In the genomic region with DNA sequence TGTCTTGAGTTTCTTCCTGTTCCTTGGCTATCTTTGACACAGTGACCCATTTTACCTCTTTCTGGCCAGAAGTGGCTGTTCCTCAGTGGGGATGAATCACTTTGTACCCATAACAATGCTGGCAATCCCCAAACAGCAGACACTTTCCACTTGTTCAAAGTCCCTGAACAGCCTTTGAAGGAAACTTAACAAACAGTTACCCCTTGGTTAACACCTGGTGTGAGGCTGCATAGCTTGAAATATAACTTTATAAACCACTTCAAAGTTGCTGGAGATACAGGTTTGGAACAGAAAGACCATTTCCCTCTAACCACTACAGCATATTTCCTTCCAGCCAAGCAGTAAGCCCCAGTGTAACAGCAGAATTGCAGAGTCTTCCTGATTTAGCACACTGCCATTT, we compare ENCODE assay signal across 16 cellular contexts.
DNase-seq lines count a peak whose midpoint lies in the region; ATAC-seq and TF ChIP-seq lines count a peak whose summit lies in the region.
"Had no signal": no experiment of that assay in that cellular context is flagged by ENCODE, and none has a peak within 500 bp of the region (broad histone marks: within the 10 kb centered on the region; RNA-seq: fewer than 3 reads in every experiment).

No MANE protein-coding gene starts in this region.

- peaks cover 30% of the 10 kb centered on the region for H3K27me3 Mint-ChIP-seq in T-helper 2 cell treated with Interferon-gamma antibody and Interleukin-4, amounts not matched to agents 5 μg/mL and 100 μg/mL, for 36 hours (ENCODE audit: low read depth)
- no peaks in the 10 kb centered on the region for H3K27me3 Mint-ChIP-seq in central memory CD8-positive, alpha-beta T cell
- H3K27me3 Mint-ChIP-seq in stimulated activated naive CD8-positive, alpha-beta T cell treated with anti-CD3 and anti-CD28 coated beads, Interleukin-15, Interleukin-2, amounts not matched to agents 100 ng/mL and 50 ng/mL, for 24 hours = peaks cover 17% of the 10 kb centered on the region

- H3K27ac ChIP-seq in Peyer's patch (no peak overlapping the region), upper lobe of right lung (no peak overlapping the region)
- H3K27ac ChIP-seq: ascending aorta, hepatocyte, neutrophil, right atrium auricular region had no signal

- H3K27me3 ChIP-seq in Peyer's patch = no peaks in the 10 kb centered on the region
- no peaks in the 10 kb centered on the region for H3K27me3 ChIP-seq in upper lobe of right lung
- H3K27me3 ChIP-seq: ascending aorta, hepatocyte, neutrophil, right atrium auricular region had no signal

- H3K36me3 Mint-ChIP-seq in T-helper 2 cell treated with Interferon-gamma antibody and Interleukin-4, amounts not matched to agents 5 μg/mL and 100 μg/mL, for 36 hours (ENCODE audit: low read depth) = no peaks in the 10 kb centered on the region
- peaks cover 1% of the 10 kb centered on the region for H3K36me3 Mint-ChIP-seq in central memory CD8-positive, alpha-beta T cell (ENCODE audit: insufficient read depth)
- no peaks in the 10 kb centered on the region for H3K36me3 Mint-ChIP-seq in stimulated activated naive CD8-positive, alpha-beta T cell treated with anti-CD3 and anti-CD28 coated beads, Interleukin-15, Interleukin-2, amounts not matched to agents 100 ng/mL and 50 ng/mL, for 24 hours (ENCODE audit: low read depth)

- intact Hi-C loops in upper lobe of right lung (cut with DNase I) = no loop called here

- no peak overlapping the region for H3K27ac Mint-ChIP-seq in T-helper 2 cell treated with Interferon-gamma antibody and Interleukin-4, amounts not matched to agents 5 μg/mL and 100 μg/mL, for 36 hours
- H3K27ac Mint-ChIP-seq in central memory CD8-positive, alpha-beta T cell (ENCODE audit: low read depth) = no peak overlapping the region
- H3K27ac Mint-ChIP-seq in stimulated activated naive CD8-positive, alpha-beta T cell treated with anti-CD3 and anti-CD28 coated beads, Interleukin-15, Interleukin-2, amounts not matched to agents 100 ng/mL and 50 ng/mL, for 24 hours = peak overlapping the region; percentile 46

- peaks cover 7% of the 10 kb centered on the region for H3K4me1 Mint-ChIP-seq in T-helper 2 cell treated with Interferon-gamma antibody and Interleukin-4, amounts not matched to agents 5 μg/mL and 100 μg/mL, for 36 hours (ENCODE audit: low read depth)
- peaks cover 11% of the 10 kb centered on the region for H3K4me1 Mint-ChIP-seq in central memory CD8-positive, alpha-beta T cell
- H3K4me1 Mint-ChIP-seq in stimulated activated naive CD8-positive, alpha-beta T cell treated with anti-CD3 and anti-CD28 coated beads, Interleukin-15, Interleukin-2, amounts not matched to agents 100 ng/mL and 50 ng/mL, for 24 hours (ENCODE audit: low read depth) = peaks cover 18% of the 10 kb centered on the region

- H3K36me3 ChIP-seq in Peyer's patch (no peaks in the 10 kb centered on the region), upper lobe of right lung (no peaks in the 10 kb centered on the region)
- H3K36me3 ChIP-seq: ascending aorta, neutrophil, right atrium auricular region had no signal

- H3K4me3 ChIP-seq in Peyer's patch = no peak overlapping the region
- H3K4me3 ChIP-seq in upper lobe of right lung = no peak overlapping the region
- H3K4me3 ChIP-seq: ascending aorta, hepatocyte, right atrium auricular region had no signal

- DNase-seq in activated naive CD4-positive, alpha-beta T cell treated with Interleukin-2 at 50 U/mL for 16 hours = peak; percentile 15
- DNase-seq in activated naive CD4-positive, alpha-beta T cell treated with anti-CD3 and anti-CD28 coated beads, Interleukin-2, amount 50 U/mL, for 16 hours = no peak
- DNase-seq in T-helper 2 cell treated with Interferon-gamma antibody and Interleukin-4, amounts not matched to agents 5 μg/mL and 100 μg/mL, for 36 hours (ENCODE audit: low spot score) = peak; percentile 12
- DNase-seq in central memory CD8-positive, alpha-beta T cell (ENCODE audit: low spot score in 2 of 2) = no peak
- no peak for DNase-seq in Peyer's patch
- no peak for DNase-seq in upper lobe of right lung
- DNase-seq: mesendoderm, NCI-H2081 treated with DMSO at 0.1 percent for 48 hours, NCI-H524 treated with DMSO at 0.1 percent for 48 hours, Right ventricle myocardium superior had no signal

- H3K9me3 ChIP-seq in Peyer's patch (no peaks in the 10 kb centered on the region), upper lobe of right lung (no peaks in the 10 kb centered on the region)
- H3K9me3 ChIP-seq: ascending aorta, neutrophil, right atrium auricular region had no signal

- ATAC-seq in central memory CD8-positive, alpha-beta T cell (replicated peaks; ENCODE audit: extremely low read depth, poor library complexity, severe bottlenecking) = peak; percentile 67
- ATAC-seq in upper lobe of right lung = no peak
- ATAC-seq in HG03521 (IDR thresholded peaks at IDR 0.05; ENCODE audit: unreplicated experiment) = no peak

- H3K4me1 ChIP-seq in Peyer's patch (no peaks in the 10 kb centered on the region), upper lobe of right lung (no peaks in the 10 kb centered on the region)

- no peaks in the 10 kb centered on the region for H3K9me3 Mint-ChIP-seq in T-helper 2 cell treated with Interferon-gamma antibody and Interleukin-4, amounts not matched to agents 5 μg/mL and 100 μg/mL, for 36 hours
- no peaks in the 10 kb centered on the region for H3K9me3 Mint-ChIP-seq in central memory CD8-positive, alpha-beta T cell
- no peaks in the 10 kb centered on the region for H3K9me3 Mint-ChIP-seq in stimulated activated naive CD8-positive, alpha-beta T cell treated with anti-CD3 and anti-CD28 coated beads, Interleukin-15, Interleukin-2, amounts not matched to agents 100 ng/mL and 50 ng/mL, for 24 hours

- H3K4me3 Mint-ChIP-seq in T-helper 2 cell treated with Interferon-gamma antibody and Interleukin-4, amounts not matched to agents 5 μg/mL and 100 μg/mL, for 36 hours = no peak overlapping the region
- no peak overlapping the region for H3K4me3 Mint-ChIP-seq in central memory CD8-positive, alpha-beta T cell
- H3K4me3 Mint-ChIP-seq in stimulated activated naive CD8-positive, alpha-beta T cell treated with anti-CD3 and anti-CD28 coated beads, Interleukin-15, Interleukin-2, amounts not matched to agents 100 ng/mL and 50 ng/mL, for 24 hours = peak overlapping the region; percentile 6

- TF ChIP-seq CTCF in Peyer's patch (IDR thresholded peaks at IDR 0.05) = no peak
- no peak for TF ChIP-seq CTCF in upper lobe of right lung (IDR thresholded peaks at IDR 0.05)

- no peak for TF ChIP-seq POLR2A in Peyer's patch (IDR thresholded peaks at IDR 0.05)

Comparison
In these comparisons a context has a peak if more than half of its experiments do, and no peak if none do; other contexts are left out.
1. DNase-seq: peak in activated naive CD4-positive, alpha-beta T cell treated with Interleukin-2 at 50 U/mL for 16 hours (single experiment) and T-helper 2 cell treated with Interferon-gamma antibody and Interleukin-4, amounts not matched to agents 5 μg/mL and 100 μg/mL, for 36 hours (single experiment); none in activated naive CD4-positive, alpha-beta T cell treated with anti-CD3 and anti-CD28 coated beads, Interleukin-2, amount 50 U/mL, for 16 hours (single experiment), central memory CD8-positive, alpha-beta T cell (0 of 2), Peyer's patch (0 of 3) and upper lobe of right lung (single experiment).